Comparison of ENCODE assay signal across 3 cellular contexts in genomic region chr7:44224216-44224950, GRCh38.
TF ChIP-seq lines count a peak whose summit lies in the region.

No MANE protein-coding gene starts in this region.

TF ChIP-seq in SK-N-SH, 30 proteins besides CTCF, POLR2A, EP300 and RAD21:
- no peak for TF ChIP-seq MEF2A (IDR thresholded peaks at IDR 0.05; ENCODE audit: borderline replicate concordance, low read depth)
- TF ChIP-seq SMC3 (IDR thresholded peaks at IDR 0.05; ENCODE audit: low read depth, low read length): no peak
- TF ChIP-seq GATA2 (CRISPR knock-in tag; IDR thresholded peaks at IDR 0.05): peak; percentile 59

TF ChIP-seq in SK-N-SH treated with all-trans-retinoic acid at 6 μM for 48 hours, 23 proteins besides CTCF, POLR2A, EP300 and RAD21:
- TF ChIP-seq ZFP3 (CRISPR knock-in tag; IDR thresholded peaks at IDR 0.05) (no peak), ARNTL (CRISPR knock-in tag; IDR thresholded peaks at IDR 0.05; ENCODE audit: borderline replicate concordance, low read depth) (no peak), TOX (CRISPR knock-in tag; IDR thresholded peaks at IDR 0.05; ENCODE audit: borderline replicate concordance) (no peak), CSRNP3 (CRISPR knock-in tag; IDR thresholded peaks at IDR 0.05) (no peak), OSR1 (CRISPR knock-in tag; IDR thresholded peaks at IDR 0.05) (no peak), GLIS3 (CRISPR knock-in tag; IDR thresholded peaks at IDR 0.05) (no peak), POU6F1 (CRISPR knock-in tag; IDR thresholded peaks at IDR 0.05; ENCODE audit: borderline replicate concordance, low read depth) (no peak), CSDC2 (CRISPR knock-in tag; IDR thresholded peaks at IDR 0.05) (no peak), TCF4 (CRISPR knock-in tag; IDR thresholded peaks at IDR 0.05; ENCODE audit: borderline replicate concordance) (no peak), SNAI2 (CRISPR knock-in tag; IDR thresholded peaks at IDR 0.05) (no peak)
TF ChIP-seq in SK-N-SH treated with all-trans-retinoic acid at 6 μM for 48 hours: peak in this region for 0.

TF ChIP-seq in K562, 482 proteins besides CTCF, POLR2A, EP300 and RAD21:
- TF ChIP-seq NEUROD1 (IDR thresholded peaks at IDR 0.05; ENCODE audit: borderline replicate concordance, low read depth, low read length, partially characterized antibody) (no peak), EGR1 (conservative IDR thresholded peaks at IDR 0.05) (0 out of 2 replicates have a peak, but pooled peaks have one; percentile 17), MBD1 (CRISPR knock-in tag; IDR thresholded peaks at IDR 0.05) (no peak), HDAC2 (IDR thresholded peaks at IDR 0.05) (no peak), PHF8 (IDR thresholded peaks at IDR 0.05; ENCODE audit: borderline replicate concordance, low read length) (no peak), SAP30 (IDR thresholded peaks at IDR 0.05; ENCODE audit: borderline replicate concordance, insufficient read depth, low read depth, low read length, poor library complexity, severe bottlenecking) (no peak), NFIC (IDR thresholded peaks at IDR 0.05) (no peak)
